2 cellular contexts compared by ENCODE assay signal in genomic region chr15:40242216-40242599, GRCh38.
TF ChIP-seq lines count a peak whose summit lies in the region.

No MANE protein-coding gene starts in this region.

TF ChIP-seq in H1, 55 proteins besides CTCF, POLR2A, EP300 and RAD21:
- no peak for TF ChIP-seq RFX5 (IDR thresholded peaks at IDR 0.05; ENCODE audit: borderline replicate concordance, low read depth, low read length)
- no peak for TF ChIP-seq KDM4A (IDR thresholded peaks at IDR 0.05; ENCODE audit: low read depth, low read length, severe bottlenecking)
- TF ChIP-seq SP4 (IDR thresholded peaks at IDR 0.05; ENCODE audit: low read length), result no peak
- no peak for TF ChIP-seq TCF12 (IDR thresholded peaks at IDR 0.05; ENCODE audit: low read depth, low read length)
- TF ChIP-seq CBX5 (IDR thresholded peaks at IDR 0.05; ENCODE audit: low read depth, low read length), result no peak
- TF ChIP-seq MAFK (IDR thresholded peaks at IDR 0.05; ENCODE audit: low read depth, low read length), result no peak
- TF ChIP-seq EGR1 (IDR thresholded peaks at IDR 0.05; ENCODE audit: borderline replicate concordance, low read depth, low read length), result no peak
- TF ChIP-seq CHD7 (IDR thresholded peaks at IDR 0.05; ENCODE audit: insufficient replicate concordance, low read length), result no peak
- TF ChIP-seq GABPA (IDR thresholded peaks at IDR 0.05; ENCODE audit: borderline replicate concordance, insufficient read depth, low read length), result no peak
- TF ChIP-seq ASH2L (IDR thresholded peaks at IDR 0.05; ENCODE audit: low read length), result no peak
- TF ChIP-seq POLR2AphosphoS5 (IDR thresholded peaks at IDR 0.05; ENCODE audit: low read depth, low read length), result no peak
- no peak for TF ChIP-seq YY1 (IDR thresholded peaks at IDR 0.05; ENCODE audit: low read depth, low read length)
- no peak for TF ChIP-seq E2F6 (IDR thresholded peaks at IDR 0.05)
- TF ChIP-seq HDAC6 (IDR thresholded peaks at IDR 0.05; ENCODE audit: low read depth, low read length), result no peak
- TF ChIP-seq KDM1A (IDR thresholded peaks at IDR 0.05; ENCODE audit: borderline replicate concordance, low read length), result no peak
TF ChIP-seq in H1: peak in this region for 0.

TF ChIP-seq in GM23338, 12 proteins besides CTCF, POLR2A, EP300 and RAD21:
- TF ChIP-seq CREB1 (CRISPR knock-in tag; IDR thresholded peaks at IDR 0.05; ENCODE audit: low read depth) (no peak), ETS1 (IDR thresholded peaks at IDR 0.05) (no peak), EZH2 (IDR thresholded peaks at IDR 0.05; ENCODE audit: low read depth, unreplicated experiment) (no peak), EZH2phosphoT487 (IDR thresholded peaks at IDR 0.05; ENCODE audit: unreplicated experiment) (no peak), ZNF114 (CRISPR knock-in tag; IDR thresholded peaks at IDR 0.05) (no peak)
